17 cellular contexts compared by ENCODE assay signal in the genomic region with DNA sequence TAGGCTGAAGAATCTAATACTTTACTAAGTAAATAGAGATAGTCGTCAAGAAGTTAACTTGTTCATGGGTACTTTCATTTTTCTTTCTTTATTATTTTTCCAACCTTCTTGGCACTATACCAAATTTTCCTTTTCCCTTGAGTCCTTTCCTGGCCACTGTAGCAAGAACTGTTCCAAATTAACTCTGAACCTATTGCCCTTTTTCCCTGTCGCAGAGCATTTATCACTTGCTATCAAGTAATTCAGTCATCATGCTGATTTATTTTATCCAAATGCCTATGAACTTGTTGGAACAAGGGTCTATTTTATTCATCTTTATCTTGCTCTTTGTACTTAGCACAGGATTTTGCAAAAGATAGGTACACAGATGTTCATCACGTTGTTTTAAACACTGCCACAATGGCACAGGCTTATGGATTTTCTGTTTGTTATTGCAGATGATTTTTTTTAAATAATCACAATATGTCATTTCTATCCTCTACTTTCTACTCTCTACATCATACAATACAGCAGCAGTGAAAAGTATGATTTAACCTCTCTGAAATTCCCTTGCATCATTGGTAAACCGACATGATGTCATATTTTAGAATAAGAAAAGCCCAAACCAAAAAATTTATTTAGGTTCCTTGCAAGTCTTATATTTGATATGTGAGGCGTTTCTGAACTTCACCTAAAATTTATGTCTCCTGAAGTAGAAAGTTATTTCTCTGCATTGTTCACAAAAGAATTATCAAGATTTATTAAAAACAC.
DNase-seq lines count a peak whose midpoint lies in the region; ATAC-seq and TF ChIP-seq lines count a peak whose summit lies in the region.
"Had no signal": no experiment of that assay in that cellular context is flagged by ENCODE, and none has a peak within 500 bp of the region (broad histone marks: within the 10 kb centered on the region; RNA-seq: fewer than 3 reads in every experiment).

No MANE protein-coding gene starts in this region.

- ATAC-seq in SK-N-SH treated with all-trans-retinoic acid at 6 μM for 48 hours, result peak; percentile 23; the same call in 2 of the 3 replicates
- no peak for ATAC-seq in stimulated activated naive CD8-positive, alpha-beta T cell treated with anti-CD3 and anti-CD28 coated beads, Interleukin-15, Interleukin-2, amounts not matched to agents 100 U/mL and 50 U/mL, for 24 hours
- ATAC-seq: PC-3 had no signal

- peaks cover 21% of the 10 kb centered on the region for H3K36me3 Mint-ChIP-seq in mesothelial cell of epicardium
- no peaks in the 10 kb centered on the region for H3K36me3 Mint-ChIP-seq in activated naive CD8-positive, alpha-beta T cell treated with anti-CD3 and anti-CD28 coated beads for 36 hours
- H3K36me3 Mint-ChIP-seq: IgD-negative memory B cell had no signal

- H3K4me1 Mint-ChIP-seq in mesothelial cell of epicardium, result peaks cover 29% of the 10 kb centered on the region
- H3K4me1 Mint-ChIP-seq in activated naive CD8-positive, alpha-beta T cell treated with anti-CD3 and anti-CD28 coated beads for 36 hours, result no peaks in the 10 kb centered on the region
- H3K4me1 Mint-ChIP-seq: IgD-negative memory B cell had no signal

- H3K9me3 Mint-ChIP-seq in mesothelial cell of epicardium, result peaks cover 28% of the 10 kb centered on the region
- H3K9me3 Mint-ChIP-seq in activated naive CD8-positive, alpha-beta T cell treated with anti-CD3 and anti-CD28 coated beads for 36 hours, result peaks cover 2% of the 10 kb centered on the region

- H3K27ac Mint-ChIP-seq in mesothelial cell of epicardium, result peak overlapping the region; percentile 88
- H3K27ac Mint-ChIP-seq in activated naive CD8-positive, alpha-beta T cell treated with anti-CD3 and anti-CD28 coated beads for 36 hours, result no peak overlapping the region
- H3K27ac Mint-ChIP-seq: CD4-positive, alpha-beta T cell; IgD-negative memory B cell had no signal

- peak; percentile 48 for DNase-seq in fibroblast of pulmonary artery (ENCODE audit: low read depth)
- no peak for DNase-seq in mesothelial cell of epicardium (ENCODE audit: low spot score in 2 of 2, unreplicated experiment in 2 of 2)
- no peak for DNase-seq in stimulated activated naive CD8-positive, alpha-beta T cell treated with anti-CD3 and anti-CD28 coated beads, Interleukin-15, Interleukin-2, amounts not matched to agents 100 U/mL and 50 U/mL, for 24 hours
- DNase-seq in NK-92 (lab: John Stamatoyannopoulos, UW; ENCODE audit: unreplicated experiment), result no peak
- no peak for DNase-seq in activated naive CD8-positive, alpha-beta T cell treated with anti-CD3 and anti-CD28 coated beads for 36 hours
- no peak for DNase-seq in stimulated activated naive CD4-positive, alpha-beta T cell treated with Interleukin-2 at 50 U/mL for 16 hours (lab: John Stamatoyannopoulos, UW)
- DNase-seq: BE2C; CD4-positive, alpha-beta T cell; DMS79 treated with DMSO at 0.1 percent for 48 hours; H9; NCI-H1105 treated with DMSO at 0.1 percent for 48 hours; NCI-H187 treated with DMSO at 0.1 percent for 48 hours; NCI-H774; PC-3 had no signal

- TF ChIP-seq CTCF in fibroblast of pulmonary artery (IDR thresholded peaks at IDR 0.05; ENCODE audit: low read length, missing control alignments) (no peak), mesothelial cell of epicardium (IDR thresholded peaks at IDR 0.05; ENCODE audit: unreplicated experiment) (no peak)

- no peak overlapping the region for H3K4me3 Mint-ChIP-seq in mesothelial cell of epicardium
- no peak overlapping the region for H3K4me3 Mint-ChIP-seq in activated naive CD8-positive, alpha-beta T cell treated with anti-CD3 and anti-CD28 coated beads for 36 hours
- H3K4me3 Mint-ChIP-seq: CD4-positive, alpha-beta T cell; H9; IgD-negative memory B cell had no signal

- H3K4me3 ChIP-seq in fibroblast of pulmonary artery (replicated peaks; ENCODE audit: low read depth, low read length), result no peak overlapping the region
- H3K4me3 ChIP-seq: SJSA1 had no signal

- no peaks in the 10 kb centered on the region for H3K27me3 Mint-ChIP-seq in mesothelial cell of epicardium (ENCODE audit: low read depth)
- no peaks in the 10 kb centered on the region for H3K27me3 Mint-ChIP-seq in activated naive CD8-positive, alpha-beta T cell treated with anti-CD3 and anti-CD28 coated beads for 36 hours
- H3K27me3 Mint-ChIP-seq: CD4-positive, alpha-beta T cell; IgD-negative memory B cell had no signal

TF ChIP-seq in SK-N-SH treated with all-trans-retinoic acid at 6 μM for 48 hours, 23 proteins besides CTCF, POLR2A, EP300 and RAD21:
- TF ChIP-seq TOX (CRISPR knock-in tag; IDR thresholded peaks at IDR 0.05; ENCODE audit: borderline replicate concordance), result peak; percentile 22; the same call in 1 of the 2 replicates
- TF ChIP-seq, protein P1, sequence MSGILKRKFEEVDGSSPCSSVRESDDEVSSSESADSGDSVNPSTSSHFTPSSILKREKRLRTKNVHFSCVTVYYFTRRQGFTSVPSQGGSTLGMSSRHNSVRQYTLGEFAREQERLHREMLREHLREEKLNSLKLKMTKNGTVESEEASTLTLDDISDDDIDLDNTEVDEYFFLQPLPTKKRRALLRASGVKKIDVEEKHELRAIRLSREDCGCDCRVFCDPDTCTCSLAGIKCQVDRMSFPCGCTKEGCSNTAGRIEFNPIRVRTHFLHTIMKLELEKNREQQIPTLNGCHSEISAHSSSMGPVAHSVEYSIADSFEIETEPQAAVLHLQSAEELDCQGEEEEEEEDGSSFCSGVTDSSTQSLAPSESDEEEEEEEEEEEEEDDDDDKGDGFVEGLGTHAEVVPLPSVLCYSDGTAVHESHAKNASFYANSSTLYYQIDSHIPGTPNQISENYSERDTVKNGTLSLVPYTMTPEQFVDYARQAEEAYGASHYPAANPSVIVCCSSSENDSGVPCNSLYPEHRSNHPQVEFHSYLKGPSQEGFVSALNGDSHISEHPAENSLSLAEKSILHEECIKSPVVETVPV (CRISPR knock-in tag; IDR thresholded peaks at IDR 0.05), result no peak
